8 cellular contexts compared by ENCODE assay signal in the genomic region with DNA sequence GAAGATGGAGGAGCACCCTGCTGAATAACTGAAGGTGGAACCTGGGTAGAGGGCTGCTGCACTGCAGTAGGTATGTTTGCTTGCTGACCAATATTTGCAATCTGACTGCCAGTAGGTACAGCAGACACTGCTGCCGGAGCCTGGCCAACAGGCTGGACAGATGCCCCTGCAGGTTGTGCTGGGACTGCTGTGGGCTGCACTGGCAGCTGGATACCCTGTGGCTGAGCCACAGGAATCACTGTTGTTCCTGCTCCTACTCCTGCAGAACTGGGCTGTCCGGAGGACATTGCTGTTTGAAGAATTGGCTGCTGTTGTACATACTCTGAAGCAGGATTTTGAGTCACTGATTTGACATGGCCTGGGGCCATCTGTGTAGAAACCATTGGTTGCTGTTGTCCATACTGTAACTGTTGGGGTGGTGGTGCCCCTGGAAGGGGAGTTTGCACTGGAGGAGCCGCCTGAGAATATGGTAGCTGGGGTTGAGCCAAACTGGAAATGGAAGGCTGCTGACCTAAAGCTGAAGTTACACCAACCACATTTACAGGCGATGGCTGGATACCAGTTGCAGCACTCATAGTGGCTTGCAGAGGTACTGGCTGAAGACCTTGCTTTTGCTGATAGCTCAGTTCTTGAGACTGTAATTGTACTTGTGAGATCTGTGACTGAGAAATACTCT. TPM values are rescaled to one million over a fixed set of nuclear protein-coding genes. Genes with fewer than 3 reads are reported as not detected.
DNase-seq lines count a peak whose midpoint lies in the region; ATAC-seq and TF ChIP-seq lines count a peak whose summit lies in the region.

No MANE protein-coding gene starts in this region.

- peak overlapping the region; percentile 82 to 98 (median 90) for H3K4me2 ChIP-seq in BLaER1 treated with 17β-estradiol and CSF1 and Interleukin-3, amounts not matched to agents 10 nM and 100 nM
- peak overlapping the region; percentile 82 for H3K4me2 ChIP-seq in GM23248 (ENCODE audit: unreplicated experiment)

- H3K4me3 ChIP-seq in BLaER1 treated with 17β-estradiol and CSF1 and Interleukin-3, amounts not matched to agents 10 nM and 100 nM, result no peak overlapping the region
- H3K4me3 ChIP-seq in GM23248 (peak overlapping the region; percentile 82), WI38 (ENCODE audit: low read depth, low read length) (peak overlapping the region; percentile 32; the same call in 1 of the 2 replicates)

- peaks cover 0 to 14% (median 5%) of the 10 kb centered on the region in 11 experiments; a peak in 7 of 22 replicates for H3K36me3 ChIP-seq in BLaER1 treated with 17β-estradiol and CSF1 and Interleukin-3, amounts not matched to agents 10 nM and 100 nM
- H3K36me3 ChIP-seq in GM23248 (ENCODE audit: low read depth), result no peaks in the 10 kb centered on the region; the same call in 1 of the 2 replicates

- H3K9me2 ChIP-seq in GM23248 (ENCODE audit: insufficient read depth), result no peaks in the 10 kb centered on the region

- peak; percentile 42; the same call in 1 of the 2 replicates for TF ChIP-seq CTCF in WI38 (IDR thresholded peaks at IDR 0.05; ENCODE audit: low read depth, low read length)

- H3K4me1 ChIP-seq in BLaER1 treated with 17β-estradiol and CSF1 and Interleukin-3, amounts not matched to agents 10 nM and 100 nM, result peaks cover 43 to 58% (median 49%) of the 10 kb centered on the region in 10 experiments
- peaks cover 60% of the 10 kb centered on the region for H3K4me1 ChIP-seq in GM23248 (ENCODE audit: insufficient read depth)

- peaks cover 0 to 34% (median 15%) of the 10 kb centered on the region in 11 experiments; a peak in 15 of 22 replicates for H4K20me1 ChIP-seq in BLaER1 treated with 17β-estradiol and CSF1 and Interleukin-3, amounts not matched to agents 10 nM and 100 nM
- H4K20me1 ChIP-seq in GM23248 (ENCODE audit: insufficient read depth), result no peaks in the 10 kb centered on the region

- no peak overlapping the region for H2AFZ ChIP-seq in GM23248

- in situ Hi-C loops in GM23248 (cut with MboI), result no loop called here

- H3K79me2 ChIP-seq in GM23248 (ENCODE audit: insufficient read depth), result peaks cover 74% of the 10 kb centered on the region

- peak; percentile 70 for DNase-seq in GM23248
- DNase-seq in iPS-NIHi7 (ENCODE audit: extremely low spot score), result peak; percentile 23
- DNase-seq in Ammon's horn (ENCODE audit: low spot score), result no peak
- no peak for DNase-seq in NCI-H510A treated with DMSO at 0.1 percent for 48 hours (lab: John Stamatoyannopoulos, UW)
- no peak for DNase-seq in stimulated activated CD4-positive, alpha-beta T cell treated with anti-CD3 and anti-CD28 coated beads, Interleukin-4, amount 100 ng/mL, for 4 hours

- H3K27ac ChIP-seq in BLaER1 treated with 17β-estradiol and CSF1 and Interleukin-3, amounts not matched to agents 10 nM and 100 nM, result no peak overlapping the region
- no peak overlapping the region for H3K27ac ChIP-seq in GM23248

- WGBS in GM23248 (ENCODE audit: low coverage in 1 of 2, low lambda C conversion rate in 2 of 2, missing lambda C conversion rate in 2 of 2), 2 experiments, result 76 to 79% methylated on average over 4 of the region's 4 CpGs

- H3K9ac ChIP-seq in BLaER1 treated with 17β-estradiol and CSF1 and Interleukin-3, amounts not matched to agents 10 nM and 100 nM, result no peak overlapping the region
- peak overlapping the region; percentile 92; the same call in 1 of the 2 replicates for H3K9ac ChIP-seq in GM23248

- peaks cover 14% of the 10 kb centered on the region for H3F3A ChIP-seq in GM23248 (ENCODE audit: insufficient read depth)

- H3K9me3 ChIP-seq in BLaER1 treated with 17β-estradiol and CSF1 and Interleukin-3, amounts not matched to agents 10 nM and 100 nM (replicated peaks in 1 of 11), result no peaks in the 10 kb centered on the region
- no peaks in the 10 kb centered on the region for H3K9me3 ChIP-seq in GM23248 (ENCODE audit: low read depth)

- H3K27me3 ChIP-seq in BLaER1 treated with 17β-estradiol and CSF1 and Interleukin-3, amounts not matched to agents 10 nM and 100 nM, result no peaks in the 10 kb centered on the region
- H3K27me3 ChIP-seq in GM23248 (replicated peaks; ENCODE audit: insufficient read depth), result no peaks in the 10 kb centered on the region

- no peak for ATAC-seq in HG03571 (IDR thresholded peaks at IDR 0.05; ENCODE audit: unreplicated experiment)

RNA-seq across cellular contexts. Expression of gene TSC22D1, which starts 2.2 kb away (rescaled TPM):
- 59.2 and 60.6 TPM in 2 replicates for total RNA-seq in GM23248 (2014; rRNA removed; shearing (Covaris generic))
- 30.5 and 31.3 TPM in 2 replicates for polyA plus RNA-seq in GM23248 (2016; fragmentation: Nextera tagmentation; extraction: Ambion mirVana)

Comparison
In these comparisons a context has a peak if more than half of its experiments do, and no peak if none do; other contexts are left out.
1. H3K4me3 ChIP-seq: peak in GM23248 (single experiment) and WI38 (single experiment); none in BLaER1 treated with 17β-estradiol and CSF1 and Interleukin-3, amounts not matched to agents 10 nM and 100 nM (0 of 10).
2. DNase-seq: peak in GM23248 (single experiment) and iPS-NIHi7 (single experiment); none in Ammon's horn (single experiment), NCI-H510A treated with DMSO at 0.1 percent for 48 hours (single experiment) and stimulated activated CD4-positive, alpha-beta T cell treated with anti-CD3 and anti-CD28 coated beads, Interleukin-4, amount 100 ng/mL, for 4 hours (0 of 2).